22 cellular contexts compared by ENCODE assay signal in genomic region chrX:29066516-29066915, GRCh38.
"Had no signal": no experiment of that assay in that cellular context is flagged by ENCODE, and none has a peak within 500 bp of the region (broad histone marks: within the 10 kb centered on the region; RNA-seq: fewer than 3 reads in every experiment).

No MANE protein-coding gene starts in this region.

- H3K4me1 ChIP-seq: SJSA1 had no signal

- H3K36me3 Mint-ChIP-seq: IgD-negative memory B cell had no signal

- H3K4me1 Mint-ChIP-seq: IgD-negative memory B cell had no signal

- H3K4me3 Mint-ChIP-seq: IgD-negative memory B cell had no signal

- H3K9me3 ChIP-seq: MG63, SJSA1 had no signal

- H3K4me3 ChIP-seq: K562, MG63, SJSA1, SK-N-MC had no signal

- H3K36me3 ChIP-seq: MG63, SJSA1 had no signal

- H3K27me3 ChIP-seq: MG63, SJSA1 had no signal

- H3K27ac ChIP-seq: HL-60, SJSA1, SK-N-MC had no signal

- DNase-seq: MG63, NCI-H1092, NCI-H1436, NCI-H187, NCI-H2029, NCI-H2081 treated with DMSO at 0.1 percent for 48 hours, NCI-H2171, NCI-H226, NCI-H446, NCI-H510A, NCI-H524 treated with DMSO at 0.1 percent for 48 hours, NCI-H69, NCI-H774, Right ventricle myocardium superior, RPMI8226, SIG-M5 had no signal

- ATAC-seq: HepG2, K562 had no signal
